ENCODE assay signal across 14 cellular contexts in the genomic region with DNA sequence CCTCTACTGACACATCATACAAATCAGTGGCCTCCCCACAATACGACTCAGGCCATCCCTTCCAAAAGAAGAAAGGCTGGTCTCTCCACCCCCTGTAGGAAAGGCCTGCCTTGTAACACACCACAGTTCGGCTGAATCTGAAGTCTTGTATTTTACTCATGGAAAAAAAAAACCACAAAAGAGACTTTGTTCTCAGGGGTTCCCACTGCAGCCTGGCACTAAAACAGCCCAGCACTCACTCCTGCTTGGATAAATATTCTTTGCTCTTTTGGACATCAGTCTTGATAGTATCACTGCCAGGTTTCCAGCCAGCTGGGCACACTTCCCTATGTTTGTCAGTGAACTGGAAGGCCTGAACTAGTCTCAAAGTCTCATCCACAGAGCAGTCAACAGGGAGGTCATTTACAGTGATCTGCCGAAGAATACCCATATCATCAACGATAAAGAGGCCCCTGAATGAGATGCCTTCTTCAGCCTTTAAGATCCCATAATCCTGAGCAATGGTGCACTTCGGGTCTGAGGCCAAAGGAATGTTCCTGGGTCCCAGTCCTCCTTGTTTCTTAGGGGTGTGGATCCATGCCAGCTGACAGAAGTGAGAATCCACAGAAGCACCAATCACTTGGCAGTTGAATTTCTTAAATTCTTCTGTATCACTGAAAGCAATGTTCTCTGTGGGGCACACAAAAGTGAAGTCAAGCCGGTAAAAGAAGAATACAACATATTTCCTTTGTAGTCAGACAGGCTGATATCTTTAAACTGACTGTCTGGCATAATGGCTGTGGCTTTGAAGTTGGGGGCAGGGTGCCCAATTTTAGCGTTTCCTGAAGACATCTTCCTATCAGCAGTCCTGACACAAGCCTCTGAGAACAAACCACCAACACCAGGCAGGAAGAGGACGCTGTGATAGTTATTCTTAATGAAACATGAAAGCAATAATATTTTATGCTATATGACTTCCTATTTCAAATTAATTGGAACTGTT.
DNase-seq lines count a peak whose midpoint lies in the region; ATAC-seq and TF ChIP-seq lines count a peak whose summit lies in the region.
"Had no signal": no experiment of that assay in that cellular context is flagged by ENCODE, and none has a peak within 500 bp of the region (broad histone marks: within the 10 kb centered on the region; RNA-seq: fewer than 3 reads in every experiment).

No MANE protein-coding gene starts in this region.

- no peak overlapping the region for H3K4me3 Mint-ChIP-seq in HFFc6
- H3K4me3 Mint-ChIP-seq: naive B cell had no signal

- H3K9me3 Mint-ChIP-seq in HFFc6: no peaks in the 10 kb centered on the region

- no peak overlapping the region for H3K27ac Mint-ChIP-seq in HFFc6
- H3K27ac Mint-ChIP-seq: naive B cell had no signal

- no peaks in the 10 kb centered on the region for H3K36me3 Mint-ChIP-seq in HFFc6 (ENCODE audit: low read depth)
- H3K36me3 Mint-ChIP-seq: naive B cell had no signal

- ATAC-seq in sciatic nerve (peak; percentile 78), GM18868 (IDR thresholded peaks at IDR 0.05; ENCODE audit: unreplicated experiment) (no peak), GM19023 (IDR thresholded peaks at IDR 0.05; ENCODE audit: unreplicated experiment) (no peak)
- ATAC-seq: esophagus mucosa had no signal

- no peaks in the 10 kb centered on the region for H3K9me3 ChIP-seq in KOPT-K1 (ENCODE audit: insufficient read depth, low read length, poor library complexity, severe bottlenecking)
- H3K9me3 ChIP-seq: tibial artery had no signal

- TF ChIP-seq CTCF in HFFc6 (IDR thresholded peaks at IDR 0.05): no peak

- DNase-seq in anterior cingulate cortex (lab: John Stamatoyannopoulos, UW) (peak in 44 of 58 donors; percentile 1 to 77 (median 28)), hypothalamus (lab: John Stamatoyannopoulos, UW) (peak in 34 of 51 donors; percentile 3 to 78 (median 26)), sciatic nerve (ENCODE audit: low spot score) (no peak), HFFc6 (no peak), OCI-M2 (lab: John Stamatoyannopoulos, UW; ENCODE audit: unreplicated experiment) (no peak)
- DNase-seq: activated CD4-positive, alpha-beta T cell treated with anti-CD3 and anti-CD28 coated beads, Interleukin-2, amount 50 U/mL, for 4 hours; DMS79; naive B cell; stimulated activated CD4-positive, alpha-beta T cell treated with anti-CD3 and anti-CD28 coated beads, Interleukin-4, amount 100 ng/mL, for 1 hour; tibial artery had no signal

- H3K27me3 Mint-ChIP-seq in HFFc6 (ENCODE audit: insufficient read depth): peaks cover 1% of the 10 kb centered on the region; the same call in 1 of the 2 replicates
- H3K27me3 Mint-ChIP-seq: naive B cell had no signal

- H3K36me3 ChIP-seq in KOPT-K1 (ENCODE audit: insufficient read depth, low read length): no peaks in the 10 kb centered on the region
- H3K36me3 ChIP-seq: tibial artery had no signal

- intact Hi-C loops in sciatic nerve (cut with DNase I): no loop called here

- H3K27ac ChIP-seq in KOPT-K1 (ENCODE audit: low read depth, low read length, poor library complexity, severe bottlenecking): peak overlapping the region; percentile 70

- no peaks in the 10 kb centered on the region for H3K4me1 Mint-ChIP-seq in HFFc6 (ENCODE audit: low read depth)
- H3K4me1 Mint-ChIP-seq: naive B cell had no signal

Comparison
In these comparisons a context has a peak if more than half of its experiments do, and no peak if none do; other contexts are left out.
1. DNase-seq: peak in anterior cingulate cortex (44 of 58) and hypothalamus (34 of 51); none in sciatic nerve (single experiment), HFFc6 (single experiment) and OCI-M2 (single experiment).